8 cellular contexts compared by ENCODE assay signal in the genomic region with DNA sequence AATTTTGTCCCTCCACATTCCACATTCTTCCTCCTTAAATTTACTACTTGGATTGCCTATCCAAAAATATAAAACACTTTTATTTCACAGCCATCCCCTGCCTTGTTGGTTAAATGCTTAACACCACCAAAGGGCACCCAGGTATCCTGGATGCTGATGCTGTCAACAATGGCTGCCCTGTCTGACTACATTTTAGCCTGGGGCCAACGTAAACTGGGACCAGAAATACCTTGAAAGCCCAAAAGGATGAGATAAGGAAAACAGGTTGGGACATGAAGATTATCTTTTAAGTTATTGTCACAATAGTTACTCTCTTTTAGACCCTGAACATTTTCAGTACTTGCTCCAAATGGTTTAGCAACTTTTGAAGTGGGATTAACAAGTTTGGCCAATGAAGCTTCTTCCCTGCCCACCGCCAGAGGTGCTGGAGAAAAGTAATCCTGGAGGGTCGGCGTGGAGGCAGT. TPM values are rescaled to one million over a fixed set of nuclear protein-coding genes. Genes with fewer than 3 reads are reported as not detected.
DNase-seq lines count a peak whose midpoint lies in the region; ATAC-seq and TF ChIP-seq lines count a peak whose summit lies in the region.

No MANE protein-coding gene starts in this region.

- peaks cover 0 to 36% (median 19%) of the 10 kb centered on the region in 9 donors for H3K4me1 ChIP-seq in heart right ventricle

- no peak for DNase-seq in heart right ventricle
- no peak for DNase-seq in Right ventricle myocardium inferior (ENCODE audit: missing footprints)
- no peak for DNase-seq in activated T-helper 2 cell treated with anti-CD3 and anti-CD28 coated beads, Interferon-gamma antibody, Interleukin-2, Interleukin-4, amounts not matched to agents 10 μg/mL and 5 μg/mL and 100 μg/mL, durations not matched to agents 14 hours and 24 hours and 36 hours (ENCODE audit: low spot score)
- DNase-seq in islet precursor cell = peak; percentile 59
- peak; percentile 15 for DNase-seq in superior temporal gyrus (ENCODE audit: extremely low spot score)
- no peak for DNase-seq in mesenteric fat pad (ENCODE audit: low spot score)
- DNase-seq in mucosa of gallbladder (ENCODE audit: low spot score) = no peak
- no peak for DNase-seq in NCI-H1417 (lab: John Stamatoyannopoulos, UW)

- H3K27me3 ChIP-seq in heart right ventricle = peaks cover 0 to 15% (median 0%) of the 10 kb centered on the region in 7 donors

- H3K36me3 Mint-ChIP-seq in activated T-helper 2 cell treated with anti-CD3 and anti-CD28 coated beads, Interferon-gamma antibody, Interleukin-2, Interleukin-4, amounts not matched to agents 10 μg/mL and 5 μg/mL and 100 μg/mL, durations not matched to agents 14 hours and 24 hours and 36 hours (ENCODE audit: low read depth) = peaks cover 18% of the 10 kb centered on the region

- 0 to 1% methylated on average over 4 of the region's 4 CpGs for WGBS in heart right ventricle, 2 donors

- peaks cover 23% of the 10 kb centered on the region for H3K4me1 Mint-ChIP-seq in activated T-helper 2 cell treated with anti-CD3 and anti-CD28 coated beads, Interferon-gamma antibody, Interleukin-2, Interleukin-4, amounts not matched to agents 10 μg/mL and 5 μg/mL and 100 μg/mL, durations not matched to agents 14 hours and 24 hours and 36 hours (ENCODE audit: low read depth)

- H3K9me3 ChIP-seq in heart right ventricle = peaks cover 0 to 6% (median 0%) of the 10 kb centered on the region in 11 donors

- H3K4me3 Mint-ChIP-seq in activated T-helper 2 cell treated with anti-CD3 and anti-CD28 coated beads, Interferon-gamma antibody, Interleukin-2, Interleukin-4, amounts not matched to agents 10 μg/mL and 5 μg/mL and 100 μg/mL, durations not matched to agents 14 hours and 24 hours and 36 hours (ENCODE audit: low read depth) = peak overlapping the region; percentile 99

- H3K9me3 Mint-ChIP-seq in activated T-helper 2 cell treated with anti-CD3 and anti-CD28 coated beads, Interferon-gamma antibody, Interleukin-2, Interleukin-4, amounts not matched to agents 10 μg/mL and 5 μg/mL and 100 μg/mL, durations not matched to agents 14 hours and 24 hours and 36 hours = no peaks in the 10 kb centered on the region

- H3K36me3 ChIP-seq in heart right ventricle = peaks cover 0 to 3% (median 0%) of the 10 kb centered on the region in 9 donors

- intact Hi-C loops in heart right ventricle (cut with DNase I) = no loop called here
- intact Hi-C loops in Right ventricle myocardium inferior (cut with DNase I) = loop anchor here (5.0 to 10.0 kb wide), 2 partner anchors 66 to 303 kb away; a partner anchor contains a TSS
- intact Hi-C loops in activated T-helper 2 cell treated with anti-CD3 and anti-CD28 coated beads, Interferon-gamma antibody, Interleukin-2, Interleukin-4, amounts not matched to agents 10 μg/mL and 5 μg/mL and 100 μg/mL, durations not matched to agents 14 hours and 24 hours and 36 hours (cut with micrococcal nuclease) = no loop called here

- peak overlapping the region; percentile 53 to 85 (median 69) for H3K4me3 ChIP-seq in heart right ventricle

- ATAC-seq in heart right ventricle = no peak
- ATAC-seq in Right ventricle myocardium inferior = no peak

- peaks cover 2% of the 10 kb centered on the region for H3K27me3 Mint-ChIP-seq in activated T-helper 2 cell treated with anti-CD3 and anti-CD28 coated beads, Interferon-gamma antibody, Interleukin-2, Interleukin-4, amounts not matched to agents 10 μg/mL and 5 μg/mL and 100 μg/mL, durations not matched to agents 14 hours and 24 hours and 36 hours (ENCODE audit: low read depth)

- peak overlapping the region; percentile 99 for H3K27ac Mint-ChIP-seq in activated T-helper 2 cell treated with anti-CD3 and anti-CD28 coated beads, Interferon-gamma antibody, Interleukin-2, Interleukin-4, amounts not matched to agents 10 μg/mL and 5 μg/mL and 100 μg/mL, durations not matched to agents 14 hours and 24 hours and 36 hours

- TF ChIP-seq CTCF in heart right ventricle (IDR thresholded peaks at IDR 0.05) = no peak

- H3K27ac ChIP-seq in heart right ventricle = peak overlapping the region; percentile 87 to 98 (median 96)

RNA-seq across cellular contexts. Expression of a gene that starts 0.8 kb away (rescaled TPM):
- total RNA-seq in heart right ventricle (10 to 100 TPM; 28.9 to 35.0 (median 29.4) TPM), Right ventricle myocardium inferior (31.9 TPM), mesenteric fat pad (37.1 TPM), mucosa of gallbladder (47.7 TPM)
- polyA plus RNA-seq in heart right ventricle = 10 to 100 TPM in 1 of 2 donors, 1 to 10 TPM in 1; 8.0 to 12.5 TPM
- 26.2 and 29.8 TPM in 2 replicates for total RNA-seq in activated T-helper 2 cell treated with anti-CD3 and anti-CD28 coated beads, Interferon-gamma antibody, Interleukin-2, Interleukin-4, amounts not matched to agents 10 μg/mL and 5 μg/mL and 100 μg/mL, durations not matched to agents 14 hours and 24 hours and 36 hours

Comparison
In these comparisons a context has a peak if more than half of its experiments do, and no peak if none do; other contexts are left out.
1. DNase-seq: peak in islet precursor cell (single experiment) and superior temporal gyrus (single experiment); none in heart right ventricle (0 of 2), Right ventricle myocardium inferior (single experiment), activated T-helper 2 cell treated with anti-CD3 and anti-CD28 coated beads, Interferon-gamma antibody, Interleukin-2, Interleukin-4, amounts not matched to agents 10 μg/mL and 5 μg/mL and 100 μg/mL, durations not matched to agents 14 hours and 24 hours and 36 hours (single experiment), mesenteric fat pad (single experiment), mucosa of gallbladder (single experiment) and NCI-H1417 (0 of 3).